Comparison of ENCODE assay signal across 25 cellular contexts in genomic region chr12:115975411-115975810, GRCh38.
DNase-seq lines count a peak whose midpoint lies in the region; ATAC-seq and TF ChIP-seq lines count a peak whose summit lies in the region.
"Had no signal": no experiment of that assay in that cellular context is flagged by ENCODE, and none has a peak within 500 bp of the region (broad histone marks: within the 10 kb centered on the region; RNA-seq: fewer than 3 reads in every experiment).

No MANE protein-coding gene starts in this region.

- intact Hi-C loops in Caco-2 (cut with micrococcal nuclease; ENCODE audit: unreplicated experiment): no loop called here
- intact Hi-C loops in ovary (cut with DNase I): no loop called here

- TF ChIP-seq CTCF in Caco-2 (IDR thresholded peaks at IDR 0.05; ENCODE audit: insufficient read depth in 1 of 2, low read depth in 1 of 2, low read length in 1 of 2, severe bottlenecking in 1 of 2, unreplicated experiment in 1 of 2) (no peak), WTC11 (IDR thresholded peaks at IDR 0.05) (no peak), mesothelial cell of epicardium (IDR thresholded peaks at IDR 0.05; ENCODE audit: unreplicated experiment) (no peak), ovary (IDR thresholded peaks at IDR 0.05) (no peak), right atrium auricular region (IDR thresholded peaks at IDR 0.05) (no peak)

- H3K4me3 ChIP-seq in Caco-2 (ENCODE audit: low read depth, low read length) (no peak overlapping the region), ovary (no peak overlapping the region), right atrium auricular region (no peak overlapping the region)
- H3K4me3 ChIP-seq: K562, MG63 had no signal

- TF ChIP-seq POLR2A in ovary (IDR thresholded peaks at IDR 0.05): no peak

- H3K36me3 ChIP-seq in Caco-2 (ENCODE audit: control insufficient read depth, insufficient read depth, low read length): no peaks in the 10 kb centered on the region; the same call in 1 of the 2 replicates
- no peaks in the 10 kb centered on the region for H3K36me3 ChIP-seq in ovary
- peaks cover 48% of the 10 kb centered on the region for H3K36me3 ChIP-seq in right atrium auricular region

- H3K27ac Mint-ChIP-seq in Caco-2 (ENCODE audit: unreplicated experiment) (peak overlapping the region; percentile 37), WTC11 (peak overlapping the region; percentile 22; the same call in 1 of the 2 replicates), mesothelial cell of epicardium (peak overlapping the region; percentile 33)
- H3K27ac Mint-ChIP-seq: B cell; CD8-positive, alpha-beta T cell had no signal

- no peak overlapping the region for H3K4me3 Mint-ChIP-seq in Caco-2 (ENCODE audit: unreplicated experiment)
- H3K4me3 Mint-ChIP-seq in WTC11: no peak overlapping the region
- no peak overlapping the region for H3K4me3 Mint-ChIP-seq in mesothelial cell of epicardium
- H3K4me3 Mint-ChIP-seq: B cell; CD8-positive, alpha-beta T cell had no signal

- no peaks in the 10 kb centered on the region for H3K27me3 ChIP-seq in Caco-2 (replicated peaks; ENCODE audit: control insufficient read depth, insufficient read depth, low read length)
- H3K27me3 ChIP-seq in ovary: no peaks in the 10 kb centered on the region
- H3K27me3 ChIP-seq in right atrium auricular region: no peaks in the 10 kb centered on the region
- H3K27me3 ChIP-seq: MG63 had no signal

- H3K9me3 Mint-ChIP-seq in Caco-2 (ENCODE audit: unreplicated experiment): no peaks in the 10 kb centered on the region
- no peaks in the 10 kb centered on the region for H3K9me3 Mint-ChIP-seq in WTC11
- no peaks in the 10 kb centered on the region for H3K9me3 Mint-ChIP-seq in mesothelial cell of epicardium
- H3K9me3 Mint-ChIP-seq: CD8-positive, alpha-beta T cell had no signal

- H3K4me1 Mint-ChIP-seq in Caco-2 (ENCODE audit: low read depth, unreplicated experiment): peaks cover 18% of the 10 kb centered on the region
- H3K4me1 Mint-ChIP-seq in WTC11: peaks cover 10% of the 10 kb centered on the region
- H3K4me1 Mint-ChIP-seq in mesothelial cell of epicardium: peaks cover 21% of the 10 kb centered on the region
- H3K4me1 Mint-ChIP-seq: B cell had no signal

- CTCF ChIA-PET in Caco-2 (lab: Charles Lee): no interaction called here
- CTCF ChIA-PET in WTC11 (lab: Charles Lee): no interaction called here

- POLR2A ChIA-PET in Caco-2 (lab: Charles Lee): no interaction called here
- POLR2A ChIA-PET in WTC11 (lab: Charles Lee): no interaction called here

- no peak for ATAC-seq in WTC11
- ATAC-seq in GM18517 (IDR thresholded peaks at IDR 0.05; ENCODE audit: unreplicated experiment): no peak
- ATAC-seq: CD8-positive, alpha-beta T cell; K562 had no signal

- H3K27me3 Mint-ChIP-seq in Caco-2 (ENCODE audit: insufficient read depth, unreplicated experiment) (no peaks in the 10 kb centered on the region), WTC11 (ENCODE audit: low read depth) (no peaks in the 10 kb centered on the region), mesothelial cell of epicardium (ENCODE audit: low read depth) (no peaks in the 10 kb centered on the region)
- H3K27me3 Mint-ChIP-seq: B cell had no signal

- H3K9me3 ChIP-seq in Caco-2 (no peaks in the 10 kb centered on the region), ovary (no peaks in the 10 kb centered on the region), right atrium auricular region (no peaks in the 10 kb centered on the region)
- H3K9me3 ChIP-seq: MG63, SK-N-SH had no signal

- no TSS peak for BruUV-seq in Caco-2 (replicated peaks; lab: Mats Ljungman, UMichigan)

- H3K4me1 ChIP-seq in Caco-2 (peaks cover 5% of the 10 kb centered on the region; the same call in 1 of the 2 replicates), ovary (ENCODE audit: insufficient read depth) (no peaks in the 10 kb centered on the region), right atrium auricular region (peaks cover 0 to 14% of the 10 kb centered on the region in 2 donors)

- DNase-seq in NCI-H1092 treated with DMSO at 0.1 percent for 48 hours (lab: John Stamatoyannopoulos, UW) (peak; percentile 23), NCI-H1092 (lab: John Stamatoyannopoulos, UW) (no peak), Caco-2 (no peak), WTC11 (ENCODE audit: low spot score) (no peak), mesothelial cell of epicardium (ENCODE audit: low spot score in 2 of 2, unreplicated experiment in 2 of 2) (no peak), ovary (no peak), right atrium auricular region (ENCODE audit: low spot score) (no peak)
- DNase-seq: Calu3; CD8-positive, alpha-beta T cell; DMS79 treated with DMSO at 0.1 percent for 48 hours; GF-D8; HCEC 1CT; Kasumi-1; MG63; NCI-H1417; NCI-H187; NCI-H2107; NCI-H446 treated with DMSO at 0.1 percent for 48 hours; NCI-H69; SK-N-SH had no signal

- no peak for TF ChIP-seq EP300 in ovary (IDR thresholded peaks at IDR 0.05)

- 84 to 90% (median 85%) methylated on average over 9 of the region's 9 CpGs for WGBS in ovary, 3 donors

- H3K36me3 Mint-ChIP-seq in Caco-2 (ENCODE audit: insufficient read depth, unreplicated experiment): peaks cover 73% of the 10 kb centered on the region
- H3K36me3 Mint-ChIP-seq in WTC11: peaks cover 29% of the 10 kb centered on the region
- peaks cover 44% of the 10 kb centered on the region for H3K36me3 Mint-ChIP-seq in mesothelial cell of epicardium

- H3K27ac ChIP-seq in ovary (no peak overlapping the region), right atrium auricular region (no peak overlapping the region)
- H3K27ac ChIP-seq: 22Rv1, C4-2B had no signal

TF ChIP-seq in WTC11, 78 proteins besides CTCF, POLR2A, EP300 and RAD21:
- TF ChIP-seq MXD4 (CRISPR knock-in tag; IDR thresholded peaks at IDR 0.05; ENCODE audit: borderline replicate concordance) (no peak), JAZF1 (CRISPR knock-in tag; IDR thresholded peaks at IDR 0.05) (no peak), ELF4 (CRISPR knock-in tag; IDR thresholded peaks at IDR 0.05; ENCODE audit: low read depth) (no peak), GTF2I (CRISPR knock-in tag; conservative IDR thresholded peaks at IDR 0.05) (no peak), TEAD4 (CRISPR knock-in tag; IDR thresholded peaks at IDR 0.05) (no peak), CREB1 (CRISPR knock-in tag; IDR thresholded peaks at IDR 0.05) (no peak), SOX15 (CRISPR knock-in tag; IDR thresholded peaks at IDR 0.05) (no peak), IRF2 (CRISPR knock-in tag; IDR thresholded peaks at IDR 0.05; ENCODE audit: borderline replicate concordance, low read depth) (no peak)
TF ChIP-seq in WTC11: peak in this region for 0.
